1 cellular context compared by ENCODE assay signal in genomic region chr10:43890124-43890523, GRCh38.
TF ChIP-seq lines count a peak whose summit lies in the region.

No MANE protein-coding gene starts in this region.

TF ChIP-seq in IMR-90, 13 proteins besides CTCF, POLR2A, EP300 and RAD21:
- TF ChIP-seq FOS (IDR thresholded peaks at IDR 0.05; ENCODE audit: low read depth, low read length) (no peak), USF2 (IDR thresholded peaks at IDR 0.05; ENCODE audit: low read depth, low read length) (no peak), RFX5 (IDR thresholded peaks at IDR 0.05; ENCODE audit: low read depth, low read length) (no peak), MXI1 (IDR thresholded peaks at IDR 0.05; ENCODE audit: borderline replicate concordance, low read depth, low read length) (no peak), MAFK (IDR thresholded peaks at IDR 0.05; ENCODE audit: low read depth, low read length) (no peak), NFE2L2 (IDR thresholded peaks at IDR 0.05; ENCODE audit: low read depth, low read length) (no peak), ELK1 (IDR thresholded peaks at IDR 0.05; ENCODE audit: borderline replicate concordance, low read depth, low read length) (no peak), CHD1 (IDR thresholded peaks at IDR 0.05; ENCODE audit: low read depth, low read length) (no peak), RCOR1 (IDR thresholded peaks at IDR 0.05; ENCODE audit: insufficient replicate concordance, low read length) (no peak), SMC3 (IDR thresholded peaks at IDR 0.05; ENCODE audit: low read depth, low read length) (no peak), CEBPB (IDR thresholded peaks at IDR 0.05; ENCODE audit: low read depth, low read length) (no peak), MAZ (IDR thresholded peaks at IDR 0.05; ENCODE audit: borderline replicate concordance, low read depth, low read length) (no peak), BHLHE40 (IDR thresholded peaks at IDR 0.05; ENCODE audit: low read depth, low read length) (no peak)
